In genomic region chr9:123059472-123060220, GRCh38 we compare ENCODE assay signal across 19 cellular contexts. TPM values are rescaled to one million over a fixed set of nuclear protein-coding genes. Genes with fewer than 3 reads are reported as not detected.
DNase-seq lines count a peak whose midpoint lies in the region; ATAC-seq, FAIRE-seq and TF ChIP-seq lines count a peak whose summit lies in the region.
"Had no signal": no experiment of that assay in that cellular context is flagged by ENCODE, and none has a peak within 500 bp of the region (broad histone marks: within the 10 kb centered on the region; RNA-seq: fewer than 3 reads in every experiment).

No MANE protein-coding gene starts in this region.

- peak; percentile 69 for FAIRE-seq in H54 (lab: Jason Lieb, UNC)
- FAIRE-seq: A204.1 had no signal

- H3K9me2 ChIP-seq in hepatocyte (replicated peaks; ENCODE audit: insufficient read depth) = no peaks in the 10 kb centered on the region

- no peak overlapping the region for H2AFZ ChIP-seq in hepatocyte

- no peaks in the 10 kb centered on the region for H3K9me3 Mint-ChIP-seq in osteocyte (ENCODE audit: unreplicated experiment)
- H3K9me3 Mint-ChIP-seq in effector memory CD8-positive, alpha-beta T cell = no peaks in the 10 kb centered on the region

- H3K4me2 ChIP-seq in hepatocyte = no peak overlapping the region

- no peaks in the 10 kb centered on the region for H3K36me3 ChIP-seq in hepatocyte (replicated peaks; ENCODE audit: insufficient read depth, low read depth)
- H3K36me3 ChIP-seq: Peyer's patch had no signal

- TF ChIP-seq CTCF in hepatocyte (IDR thresholded peaks at IDR 0.05; ENCODE audit: poor library complexity) = no peak
- TF ChIP-seq CTCF in osteocyte (IDR thresholded peaks at IDR 0.05) = no peak

- WGBS in hepatocyte (ENCODE audit: low lambda C conversion rate, missing lambda C conversion rate) = 95% methylated on average over 9 of the region's 9 CpGs

- no peaks in the 10 kb centered on the region for H3K27me3 Mint-ChIP-seq in osteocyte (ENCODE audit: unreplicated experiment)
- H3K27me3 Mint-ChIP-seq in effector memory CD8-positive, alpha-beta T cell = no peaks in the 10 kb centered on the region

- no peaks in the 10 kb centered on the region for H3K4me1 ChIP-seq in hepatocyte (ENCODE audit: insufficient read depth)
- H3K4me1 ChIP-seq: Peyer's patch had no signal

- no peaks in the 10 kb centered on the region for H3K9me3 ChIP-seq in hepatocyte (ENCODE audit: low read depth)
- H3K9me3 ChIP-seq: Peyer's patch had no signal

- peaks cover 6% of the 10 kb centered on the region for H3K79me2 ChIP-seq in hepatocyte

- H3K4me3 Mint-ChIP-seq in osteocyte (ENCODE audit: unreplicated experiment) = no peak overlapping the region
- H3K4me3 Mint-ChIP-seq in effector memory CD8-positive, alpha-beta T cell = no peak overlapping the region
- H3K4me3 Mint-ChIP-seq: CD14-positive monocyte had no signal

- no peak overlapping the region for H3K4me3 ChIP-seq in hepatocyte
- H3K4me3 ChIP-seq: Peyer's patch had no signal

- peaks cover 65% of the 10 kb centered on the region for H3K4me1 Mint-ChIP-seq in osteocyte (ENCODE audit: unreplicated experiment)
- H3K4me1 Mint-ChIP-seq in effector memory CD8-positive, alpha-beta T cell (ENCODE audit: low read depth in 2 of 2) = no peaks in the 10 kb centered on the region
- H3K4me1 Mint-ChIP-seq: CD14-positive monocyte had no signal

- peak overlapping the region; percentile 75 for H3K27ac Mint-ChIP-seq in osteocyte (ENCODE audit: unreplicated experiment)
- H3K27ac Mint-ChIP-seq in effector memory CD8-positive, alpha-beta T cell = no peak overlapping the region
- H3K27ac Mint-ChIP-seq: CD14-positive monocyte had no signal

- peak overlapping the region; percentile 36 for H3K27ac ChIP-seq in hepatocyte

- no peaks in the 10 kb centered on the region for H3K27me3 ChIP-seq in hepatocyte
- H3K27me3 ChIP-seq: Peyer's patch had no signal

- no peak for ATAC-seq in effector memory CD8-positive, alpha-beta T cell (replicated peaks)
- no peak for ATAC-seq in HG03175 (IDR thresholded peaks at IDR 0.05; ENCODE audit: unreplicated experiment)
- ATAC-seq: HCT116 had no signal

- H3K36me3 Mint-ChIP-seq in osteocyte (ENCODE audit: unreplicated experiment) = peaks cover 16% of the 10 kb centered on the region
- peaks cover 15% of the 10 kb centered on the region for H3K36me3 Mint-ChIP-seq in effector memory CD8-positive, alpha-beta T cell (ENCODE audit: insufficient read depth)

- no peak for TF ChIP-seq POLR2A in H54 (IDR thresholded peaks at IDR 0.05; ENCODE audit: low read depth, low read length)

- DNase-seq in H54 (ENCODE audit: insufficient read length, low spot score) = no peak
- DNase-seq in amniotic epithelial cell (ENCODE audit: low read depth) = peak; percentile 80
- DNase-seq in hepatocyte (ENCODE audit: low spot score) = no peak
- no peak for DNase-seq in osteocyte (ENCODE audit: extremely low spot score, unreplicated experiment)
- DNase-seq in effector CD4-positive, alpha-beta T cell = no peak
- DNase-seq in effector memory CD8-positive, alpha-beta T cell = no peak
- no peak for DNase-seq in SHP77 (lab: John Stamatoyannopoulos, UW)
- DNase-seq: COR-L47, KG1, MM.1S, NCI-H1105, NCI-H1694 treated with DMSO at 0.1 percent for 48 hours, NCI-H446 treated with DMSO at 0.1 percent for 48 hours, Peyer's patch, Right ventricle myocardium superior had no signal

- no peaks in the 10 kb centered on the region for H4K20me1 ChIP-seq in hepatocyte (ENCODE audit: insufficient read depth, poor library complexity, severe bottlenecking)

RNA-seq across cellular contexts. Expression of gene GPR21, which starts 26.2 kb away (rescaled TPM):
- total RNA-seq in hepatocyte (0.50 and 2.2 TPM in 2 replicates), osteocyte (3.4 and 4.3 TPM in 2 replicates)
- 0.75 TPM in 1 of 2 replicates, not detected in the other for polyA plus RNA-seq in hepatocyte
- total RNA-seq: Right ventricle myocardium superior had no signal
- polyA plus RNA-seq: CD14-positive monocyte had no signal
